8 cellular contexts compared by ENCODE assay signal in genomic region chrX:53440631-53441517, GRCh38. TPM values are rescaled to one million over a fixed set of nuclear protein-coding genes. Genes with fewer than 3 reads are reported as not detected.
DNase-seq lines count a peak whose midpoint lies in the region; ATAC-seq and TF ChIP-seq lines count a peak whose summit lies in the region.

No MANE protein-coding gene starts in this region.

- peak overlapping the region; percentile 90 for H2AFZ ChIP-seq in IMR-90 (replicated peaks; ENCODE audit: low read length, poor library complexity)

- H3K18ac ChIP-seq in IMR-90 (ENCODE audit: low read depth, low read length) = peak overlapping the region; percentile 30

- dilution Hi-C loops in IMR-90 (cut with HindIII; ENCODE audit: low sequenced_read_pairs, unreplicated experiment) = no loop called here

- H2BK5ac ChIP-seq in IMR-90 (ENCODE audit: low read depth, low read length, poor library complexity, severe bottlenecking) = peak overlapping the region; percentile 4

- H3K9ac ChIP-seq in IMR-90 (ENCODE audit: low read depth, low read length) (peak overlapping the region; percentile 49; the same call in 1 of the 2 replicates), duodenal mucosa (ENCODE audit: low read depth in 1 of 2, low read length in 2 of 2) (peak overlapping the region; percentile 51 to 74)

- H2BK20ac ChIP-seq in IMR-90 (ENCODE audit: low read depth, low read length) = no peak overlapping the region

- H4K5ac ChIP-seq in IMR-90 (ENCODE audit: low read depth, low read length) = peak overlapping the region; percentile 14; the same call in 1 of the 2 replicates

- TF ChIP-seq RAD21 in IMR-90 (IDR thresholded peaks at IDR 0.05; ENCODE audit: low read length) = no peak

- H3K36me3 Mint-ChIP-seq in CD4-positive, CD25-positive, alpha-beta regulatory T cell = no peaks in the 10 kb centered on the region
- H3K36me3 Mint-ChIP-seq in T-cell = no peaks in the 10 kb centered on the region

- peak overlapping the region in 1 of 3 donors; percentile 15 for H3K27ac Mint-ChIP-seq in CD4-positive, CD25-positive, alpha-beta regulatory T cell
- H3K27ac Mint-ChIP-seq in T-cell = no peak overlapping the region

- peaks cover 0 to 20% (median 6%) of the 10 kb centered on the region in 4 donors for H3K4me1 Mint-ChIP-seq in CD4-positive, CD25-positive, alpha-beta regulatory T cell
- peaks cover 12 to 14% (median 13%) of the 10 kb centered on the region in 3 donors for H3K4me1 Mint-ChIP-seq in T-cell

- no peaks in the 10 kb centered on the region for H3K9me3 Mint-ChIP-seq in CD4-positive, CD25-positive, alpha-beta regulatory T cell
- no peaks in the 10 kb centered on the region for H3K9me3 Mint-ChIP-seq in T-cell

- H3K36me3 ChIP-seq in CD4-positive, CD25-positive, alpha-beta regulatory T cell (ENCODE audit: control insufficient read depth, insufficient read depth, low read length) = no peaks in the 10 kb centered on the region
- H3K36me3 ChIP-seq in IMR-90 (ENCODE audit: control insufficient read depth, insufficient read depth, low read length) (no peaks in the 10 kb centered on the region), duodenal mucosa (ENCODE audit: control insufficient read depth in 1 of 2, insufficient read depth in 2 of 2, low read length in 2 of 2) (no peaks in the 10 kb centered on the region)

- H3K27me3 Mint-ChIP-seq in CD4-positive, CD25-positive, alpha-beta regulatory T cell = no peaks in the 10 kb centered on the region
- H3K27me3 Mint-ChIP-seq in T-cell = peaks cover 5 to 25% of the 10 kb centered on the region in 2 donors

- peaks cover 18% of the 10 kb centered on the region for H3K4me1 ChIP-seq in CD4-positive, CD25-positive, alpha-beta regulatory T cell (ENCODE audit: control insufficient read depth, insufficient read depth, low read length, poor library complexity, severe bottlenecking)
- peaks cover 4% of the 10 kb centered on the region; the same call in 1 of the 2 replicates for H3K4me1 ChIP-seq in IMR-90 (ENCODE audit: control insufficient read depth, insufficient read depth, low read length)
- peaks cover 0 to 17% of the 10 kb centered on the region in 2 donors for H3K4me1 ChIP-seq in duodenal mucosa (ENCODE audit: control insufficient read depth in 1 of 2, insufficient read depth in 2 of 2, low read length in 2 of 2)

- H4K91ac ChIP-seq in IMR-90 (ENCODE audit: insufficient read depth, low read depth, low read length) = peak overlapping the region; percentile 73; the same call in 1 of the 2 replicates

- CTCF ChIA-PET in IMR-90 (lab: Yijun Ruan, JAX) = interaction anchor here (0.6 kb wide), 1 partner anchor 460 kb away, joined by 3 read pairs; no protein-coding TSS in a partner anchor
- CTCF ChIA-PET in T-cell (lab: Charles Lee) = no interaction called here

- peak overlapping the region; percentile 67 for H3K4ac ChIP-seq in IMR-90 (ENCODE audit: low read depth, low read length)

- H3K27me3 ChIP-seq in CD4-positive, CD25-positive, alpha-beta regulatory T cell (ENCODE audit: control insufficient read depth, insufficient read depth, low read length) = no peaks in the 10 kb centered on the region
- peaks cover 18% of the 10 kb centered on the region for H3K27me3 ChIP-seq in IMR-90 (ENCODE audit: control insufficient read depth, insufficient read depth, low read length)
- no peaks in the 10 kb centered on the region for H3K27me3 ChIP-seq in duodenal mucosa (ENCODE audit: control insufficient read depth in 1 of 2, insufficient read depth in 2 of 2, low read length in 2 of 2)

- peak overlapping the region; percentile 45; the same call in 1 of the 2 replicates for H2AK5ac ChIP-seq in IMR-90 (ENCODE audit: low read depth, low read length)

- H3K79me1 ChIP-seq in IMR-90 (ENCODE audit: low read depth in 1 of 2, low read length in 2 of 2) = no peaks in the 10 kb centered on the region

- BruUV-seq in IMR-90 (replicated peaks; lab: Mats Ljungman, UMichigan) = no TSS peak

- peak overlapping the region; percentile 85 for H2BK120ac ChIP-seq in IMR-90 (ENCODE audit: low read depth, low read length)

- POLR2A ChIA-PET in IMR-90 (lab: Charles Lee; ENCODE audit: unreplicated experiment) (no interaction called here), T-cell (lab: Charles Lee) (interaction anchor here in 1 of 2 donors (1.0 kb wide), 1 partner anchor 18 kb away, joined by 3 read pairs; the partner anchor contains the start of genes RIBC1 and SMC1A)

- ATAC-seq in CD4-positive, CD25-positive, alpha-beta regulatory T cell (ENCODE audit: low read depth in 2 of 2) = no peak
- peak; percentile 58 for ATAC-seq in IMR-90 (ENCODE audit: low read depth)
- ATAC-seq in T-cell (replicated peaks in 1 of 4) = peak in 1 of 4 experiments; percentile 16
- no peak for ATAC-seq in GM18861 (IDR thresholded peaks at IDR 0.05; ENCODE audit: unreplicated experiment)
- no peak for ATAC-seq in HG03135 (IDR thresholded peaks at IDR 0.05; ENCODE audit: unreplicated experiment)

- H4K8ac ChIP-seq in IMR-90 (ENCODE audit: low read depth in 2 of 2, low read length in 2 of 2) = peak overlapping the region; percentile 83 to 93; a peak in 3 of 4 replicates

- peak overlapping the region; percentile 3; the same call in 1 of the 2 replicates for H3K14ac ChIP-seq in IMR-90 (replicated peaks; ENCODE audit: low read depth, low read length)

- H2BK15ac ChIP-seq in IMR-90 (ENCODE audit: low read depth, low read length) = peak overlapping the region; percentile 48; the same call in 1 of the 3 replicates

- no peak overlapping the region for H3K27ac ChIP-seq in CD4-positive, CD25-positive, alpha-beta regulatory T cell (ENCODE audit: insufficient read depth, low read length, poor library complexity, severe bottlenecking)
- H3K27ac ChIP-seq in IMR-90 (ENCODE audit: insufficient read depth, low read length) = peak overlapping the region; percentile 70
- H3K27ac ChIP-seq in duodenal mucosa (ENCODE audit: low read depth, low read length) = peak overlapping the region; percentile 66

- in situ Hi-C loops in IMR-90 (cut with MboI; ENCODE audit: low sequenced_read_pairs) = loop anchor here (10.0 kb wide), 1 partner anchor 56 kb away; no protein-coding TSS in a partner anchor

- no peaks in the 10 kb centered on the region for H3K9me3 ChIP-seq in CD4-positive, CD25-positive, alpha-beta regulatory T cell (ENCODE audit: control insufficient read depth in 2 of 2, low read length in 2 of 2)
- H3K9me3 ChIP-seq in IMR-90 (ENCODE audit: control insufficient read depth, insufficient read depth, low read length) = no peaks in the 10 kb centered on the region
- H3K9me3 ChIP-seq in duodenal mucosa (ENCODE audit: control insufficient read depth in 1 of 2, low read length in 2 of 2) = no peaks in the 10 kb centered on the region

- H3K23ac ChIP-seq in IMR-90 (ENCODE audit: low read depth, low read length) = 0 out of 2 replicates have a peak overlapping the region, but pooled peaks have one; percentile 23

- WGBS in IMR-90 (ENCODE audit: extremely low coverage in 2 of 2, insufficient read length in 1 of 2), 2 experiments = 20% methylated on average over 2 of the region's 39 CpGs; no CpG with 5 or more reads in 1 of the 2 experiments

- H3K4me3 Mint-ChIP-seq in CD4-positive, CD25-positive, alpha-beta regulatory T cell = peak overlapping the region; percentile 70 to 92 (median 80)
- H3K4me3 Mint-ChIP-seq in T-cell = peak overlapping the region; percentile 68 to 77 (median 77)

- H3K9me1 ChIP-seq in IMR-90 (ENCODE audit: insufficient read depth, low read length) = no peaks in the 10 kb centered on the region; the same call in 1 of the 2 replicates

- no peak overlapping the region for H2AK9ac ChIP-seq in IMR-90 (replicated peaks; ENCODE audit: low read depth, low read length, poor library complexity)

- peak in 1 of 3 donors; percentile 31 for DNase-seq in CD4-positive, CD25-positive, alpha-beta regulatory T cell
- peak; percentile 34 for DNase-seq in IMR-90
- DNase-seq in T-cell = peak in 1 of 34 experiments; percentile 20
- DNase-seq in lung microvascular endothelial cell (ENCODE audit: low read depth in 2 of 2) = peak; percentile 47 to 55
- DNase-seq in stromal cell of bone marrow (ENCODE audit: low read depth) = peak; percentile 36

- H4K20me1 ChIP-seq in IMR-90 (ENCODE audit: insufficient read depth, low read length) = no peaks in the 10 kb centered on the region

- no peak for TF ChIP-seq CTCF in IMR-90 (conservative IDR thresholded peaks at IDR 0.05; ENCODE audit: low read depth, low read length)

- TF ChIP-seq POLR2A in IMR-90 (IDR thresholded peaks at IDR 0.05; ENCODE audit: low read depth, low read length) = no peak

- H3K56ac ChIP-seq in IMR-90 (ENCODE audit: extremely low read depth, insufficient read depth, low read length) = peak overlapping the region; percentile 44; the same call in 1 of the 2 replicates

- peak overlapping the region; percentile 64 for H3K4me3 ChIP-seq in CD4-positive, CD25-positive, alpha-beta regulatory T cell (ENCODE audit: low read depth, low read length)
- peak overlapping the region; percentile 37 for H3K4me3 ChIP-seq in IMR-90 (ENCODE audit: insufficient read depth, low read depth, low read length)
- peak overlapping the region; percentile 70 to 75 for H3K4me3 ChIP-seq in duodenal mucosa (ENCODE audit: low read depth in 1 of 2, low read length in 2 of 2)

- peak overlapping the region; percentile 73 for H3K4me2 ChIP-seq in IMR-90 (ENCODE audit: low read depth, low read length)

- intact Hi-C loops in IMR-90 (cut with micrococcal nuclease) = no loop called here

RNA-seq across cellular contexts. Expression of gene HSD17B10, which starts 6.7 kb away (rescaled TPM):
- 54.5 TPM for total RNA-seq in CD4-positive, CD25-positive, alpha-beta regulatory T cell
- 100 to 1,000 TPM; 133 to 155 (median 147) TPM for polyA plus RNA-seq in CD4-positive, CD25-positive, alpha-beta regulatory T cell
- total RNA-seq in IMR-90 (2012; rRNA removed) (80.5 and 99.8 TPM in 2 replicates), T-cell (10 to 100 TPM; 36.6 to 60.0 (median 43.3) TPM), lung microvascular endothelial cell (48.4 and 65.9 TPM in 2 replicates)
- polyA plus RNA-seq in IMR-90 (2012; rRNA removed) = 118 and 125 TPM in 2 replicates
- 142 and 162 TPM in 2 replicates for polyA plus RNA-seq in IMR-90 (2012; cell fraction: cytosol; rRNA removed)
- polyA plus RNA-seq in IMR-90 (2012; cell fraction: nucleus; rRNA removed; ENCODE audit: low replicate concordance) = 53.3 and 65.7 TPM in 2 replicates

RNA-seq across cellular contexts. Expression of gene RIBC1, which starts 18.2 kb away (rescaled TPM):
- 1.8 TPM for total RNA-seq in CD4-positive, CD25-positive, alpha-beta regulatory T cell
- under 1 TPM in 3 of 4 donors, not detected in 1; 0.39 to 0.91 (median 0.75) TPM for polyA plus RNA-seq in CD4-positive, CD25-positive, alpha-beta regulatory T cell
- total RNA-seq in IMR-90 (2012; rRNA removed) (0.36 and 0.83 TPM in 2 replicates), T-cell (1 to 10 TPM; 1.5 to 2.7 (median 2.1) TPM), lung microvascular endothelial cell (under 0.01 TPM in 1 of 2 replicates, not detected in the other)
- 0.31 and 0.39 TPM in 2 replicates for polyA plus RNA-seq in IMR-90 (2012; rRNA removed)
- polyA plus RNA-seq in IMR-90 (2012; cell fraction: cytosol; rRNA removed) = 0.14 and 0.30 TPM in 2 replicates
- polyA plus RNA-seq in IMR-90 (2012; cell fraction: nucleus; rRNA removed; ENCODE audit: low replicate concordance) = 0.27 and 0.62 TPM in 2 replicates

RNA-seq across cellular contexts. Expression of gene SMC1A, which starts 18.4 kb away (rescaled TPM):
- 74.9 TPM for total RNA-seq in CD4-positive, CD25-positive, alpha-beta regulatory T cell
- polyA plus RNA-seq in CD4-positive, CD25-positive, alpha-beta regulatory T cell = 10 to 100 TPM; 37.1 to 48.8 (median 45.7) TPM
- total RNA-seq in IMR-90 (2012; rRNA removed) (41.0 and 43.0 TPM in 2 replicates), T-cell (10 to 100 TPM; 46.8 to 73.0 (median 66.0) TPM), lung microvascular endothelial cell (8.9 and 9.5 TPM in 2 replicates)
- polyA plus RNA-seq in IMR-90 (2012; rRNA removed) = 34.3 and 35.8 TPM in 2 replicates
- 8.7 and 25.6 TPM in 2 replicates for polyA plus RNA-seq in IMR-90 (2012; cell fraction: cytosol; rRNA removed)
- 11.1 and 37.4 TPM in 2 replicates for polyA plus RNA-seq in IMR-90 (2012; cell fraction: nucleus; rRNA removed; ENCODE audit: low replicate concordance)
